ENCODE assay signal across 2 cellular contexts in the genomic region with DNA sequence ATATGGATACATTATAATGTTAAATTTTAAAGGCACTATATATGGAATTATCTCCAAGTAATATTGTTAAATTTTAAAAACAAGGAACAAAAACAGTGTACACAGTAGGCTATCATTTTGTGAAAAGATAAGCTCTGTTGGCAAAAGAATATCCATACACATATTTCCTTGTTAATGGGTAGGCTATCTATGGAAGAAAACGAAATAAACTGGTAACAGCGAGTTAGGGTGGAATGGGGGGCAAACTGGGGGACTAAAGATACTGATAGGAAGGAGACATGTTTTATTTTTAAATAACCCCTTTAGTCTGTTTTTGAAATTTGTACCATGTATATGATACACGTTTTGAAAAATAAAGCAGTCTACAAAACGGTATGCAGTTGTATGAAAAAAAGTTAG.
TF ChIP-seq lines count a peak whose summit lies in the region.

No MANE protein-coding gene starts in this region.

TF ChIP-seq in HepG2, 621 proteins besides CTCF, POLR2A, EP300 and RAD21:
- no peak for TF ChIP-seq ZNF558 (CRISPR knock-in tag; IDR thresholded peaks at IDR 0.05; ENCODE audit: borderline replicate concordance)
- peak; percentile 50 for TF ChIP-seq ZFP36 (IDR thresholded peaks at IDR 0.05; ENCODE audit: borderline replicate concordance, low read depth, low read length, partially characterized antibody)
- no peak for TF ChIP-seq ZNF33A (CRISPR knock-in tag; IDR thresholded peaks at IDR 0.05; ENCODE audit: borderline replicate concordance)
- TF ChIP-seq ESRRA (CRISPR knock-in tag; IDR thresholded peaks at IDR 0.05; ENCODE audit: low read depth): no peak
- no peak for TF ChIP-seq SPEN (CRISPR knock-in tag; IDR thresholded peaks at IDR 0.05; ENCODE audit: low read depth)
- no peak for TF ChIP-seq SIN3B (IDR thresholded peaks at IDR 0.05; ENCODE audit: low read length)
- no peak for TF ChIP-seq ZSCAN21 (CRISPR knock-in tag; IDR thresholded peaks at IDR 0.05; ENCODE audit: borderline replicate concordance)
- TF ChIP-seq, protein P1, sequence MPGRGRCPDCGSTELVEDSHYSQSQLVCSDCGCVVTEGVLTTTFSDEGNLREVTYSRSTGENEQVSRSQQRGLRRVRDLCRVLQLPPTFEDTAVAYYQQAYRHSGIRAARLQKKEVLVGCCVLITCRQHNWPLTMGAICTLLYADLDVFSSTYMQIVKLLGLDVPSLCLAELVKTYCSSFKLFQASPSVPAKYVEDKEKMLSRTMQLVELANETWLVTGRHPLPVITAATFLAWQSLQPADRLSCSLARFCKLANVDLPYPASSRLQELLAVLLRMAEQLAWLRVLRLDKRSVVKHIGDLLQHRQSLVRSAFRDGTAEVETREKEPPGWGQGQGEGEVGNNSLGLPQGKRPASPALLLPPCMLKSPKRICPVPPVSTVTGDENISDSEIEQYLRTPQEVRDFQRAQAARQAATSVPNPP (CRISPR knock-in tag; IDR thresholded peaks at IDR 0.05): no peak
- TF ChIP-seq CBX2 (IDR thresholded peaks at IDR 0.05; ENCODE audit: low read depth, low read length): peak; percentile 76; the same call in 1 of the 2 replicates
- no peak for TF ChIP-seq CBX2 (CRISPR knock-in tag; IDR thresholded peaks at IDR 0.05; ENCODE audit: low read depth)
TF ChIP-seq in HepG2: peak in this region for 2.

TF ChIP-seq in WTC11, 78 proteins besides CTCF, POLR2A, EP300 and RAD21:
- TF ChIP-seq TEAD4 (CRISPR knock-in tag; IDR thresholded peaks at IDR 0.05) (no peak), CREB1 (CRISPR knock-in tag; IDR thresholded peaks at IDR 0.05) (no peak), CREM (CRISPR knock-in tag; IDR thresholded peaks at IDR 0.05) (no peak)
- TF ChIP-seq, protein P2, sequence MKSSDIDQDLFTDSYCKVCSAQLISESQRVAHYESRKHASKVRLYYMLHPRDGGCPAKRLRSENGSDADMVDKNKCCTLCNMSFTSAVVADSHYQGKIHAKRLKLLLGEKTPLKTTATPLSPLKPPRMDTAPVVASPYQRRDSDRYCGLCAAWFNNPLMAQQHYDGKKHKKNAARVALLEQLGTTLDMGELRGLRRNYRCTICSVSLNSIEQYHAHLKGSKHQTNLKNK (CRISPR knock-in tag; IDR thresholded peaks at IDR 0.05): no peak
- TF ChIP-seq, protein P3, sequence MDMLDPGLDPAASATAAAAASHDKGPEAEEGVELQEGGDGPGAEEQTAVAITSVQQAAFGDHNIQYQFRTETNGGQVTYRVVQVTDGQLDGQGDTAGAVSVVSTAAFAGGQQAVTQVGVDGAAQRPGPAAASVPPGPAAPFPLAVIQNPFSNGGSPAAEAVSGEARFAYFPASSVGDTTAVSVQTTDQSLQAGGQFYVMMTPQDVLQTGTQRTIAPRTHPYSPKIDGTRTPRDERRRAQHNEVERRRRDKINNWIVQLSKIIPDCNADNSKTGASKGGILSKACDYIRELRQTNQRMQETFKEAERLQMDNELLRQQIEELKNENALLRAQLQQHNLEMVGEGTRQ (CRISPR knock-in tag; IDR thresholded peaks at IDR 0.05): no peak
TF ChIP-seq in WTC11: peak in this region for 0.
